Comparison of ENCODE assay signal across 21 cellular contexts in genomic region chr10:95653895-95654294, GRCh38. TPM values are rescaled to one million over a fixed set of nuclear protein-coding genes. Genes with fewer than 3 reads are reported as not detected.
DNase-seq lines count a peak whose midpoint lies in the region; ATAC-seq and TF ChIP-seq lines count a peak whose summit lies in the region.
"Had no signal": no experiment of that assay in that cellular context is flagged by ENCODE, and none has a peak within 500 bp of the region (broad histone marks: within the 10 kb centered on the region; RNA-seq: fewer than 3 reads in every experiment).

No MANE protein-coding gene starts in this region.

- no peak for DNase-seq in HFFc6
- DNase-seq in activated B cell treated with CpG ODN at 0.5 μM for 24 hours: no peak
- no peak for DNase-seq in hepatocyte (ENCODE audit: low spot score)
- DNase-seq in NCI-H2171 (lab: John Stamatoyannopoulos, UW): no peak
- DNase-seq in stimulated activated CD4-positive, alpha-beta T cell treated with anti-CD3 and anti-CD28 coated beads, Interleukin-4, amount 100 ng/mL, for 1 hour: no peak
- no peak for DNase-seq in coronary artery (ENCODE audit: low spot score)
- no peak for DNase-seq in activated CD8-positive, alpha-beta memory T cell treated with anti-CD3 and anti-CD28 coated beads, Interleukin-2, amount 50 U/mL, for 4 hours
- DNase-seq: CD4-positive, alpha-beta memory T cell; GOT3; Kasumi-1; MM.1S; NCI-H1048; NCI-H1417 treated with DMSO at 0.1 percent for 48 hours; NCI-H187; NCI-H2107; NCI-H2227 treated with DMSO at 0.1 percent for 48 hours; NCI-H510A; PC-9; SHP77 treated with DMSO at 0.1 percent for 48 hours had no signal

- POLR2A ChIA-PET in activated B cell treated with CpG ODN at 0.5 μM for 24 hours (lab: Charles Lee): interaction anchor here (0.6 kb wide), 1 partner anchor 617 kb away, joined by 3 read pairs; no protein-coding TSS in a partner anchor

- peaks cover 73% of the 10 kb centered on the region for H3K79me2 ChIP-seq in hepatocyte

- H3K9me3 ChIP-seq in hepatocyte (ENCODE audit: low read depth): peaks cover 7% of the 10 kb centered on the region

- no peaks in the 10 kb centered on the region for H3K9me2 ChIP-seq in hepatocyte (replicated peaks; ENCODE audit: insufficient read depth)

- H3K27ac ChIP-seq in hepatocyte (no peak overlapping the region), coronary artery (no peak overlapping the region)
- H3K27ac ChIP-seq: PC-9, RWPE1 had no signal

- H3K4me3 Mint-ChIP-seq in HFFc6: no peak overlapping the region
- H3K4me3 Mint-ChIP-seq in activated B cell treated with CpG ODN at 0.5 μM for 24 hours: no peak overlapping the region

- no peaks in the 10 kb centered on the region for H3K27me3 ChIP-seq in hepatocyte

- H4K20me1 ChIP-seq in hepatocyte (ENCODE audit: insufficient read depth, poor library complexity, severe bottlenecking): peaks cover 7% of the 10 kb centered on the region

- no peaks in the 10 kb centered on the region for H3K36me3 ChIP-seq in hepatocyte (replicated peaks; ENCODE audit: insufficient read depth, low read depth)

- CTCF ChIA-PET in activated B cell treated with CpG ODN at 0.5 μM for 24 hours (lab: Charles Lee): interaction anchor here (1.0 kb wide), 1 partner anchor 40 kb away, joined by 3 read pairs; the partner anchor contains the start of gene TCTN3

- WGBS in hepatocyte (ENCODE audit: low lambda C conversion rate, missing lambda C conversion rate): 95% methylated on average over 5 of the region's 5 CpGs

- H3K4me1 ChIP-seq in hepatocyte (ENCODE audit: insufficient read depth): no peaks in the 10 kb centered on the region

- peaks cover 7% of the 10 kb centered on the region for H3K9me3 Mint-ChIP-seq in HFFc6
- H3K9me3 Mint-ChIP-seq in activated B cell treated with CpG ODN at 0.5 μM for 24 hours: peaks cover 3% of the 10 kb centered on the region

- H3K27me3 Mint-ChIP-seq in HFFc6 (ENCODE audit: insufficient read depth) (peaks cover 4% of the 10 kb centered on the region; the same call in 1 of the 2 replicates), activated B cell treated with CpG ODN at 0.5 μM for 24 hours (no peaks in the 10 kb centered on the region)
- H3K27me3 Mint-ChIP-seq: CD4-positive, alpha-beta memory T cell had no signal

- no peak overlapping the region for H2AFZ ChIP-seq in hepatocyte
- H2AFZ ChIP-seq: PC-9 had no signal

- H3K4me2 ChIP-seq in hepatocyte: peak overlapping the region; percentile 77
- H3K4me2 ChIP-seq: PC-9 had no signal

- H3K27ac Mint-ChIP-seq in HFFc6 (peak overlapping the region; percentile 24; the same call in 1 of the 2 replicates), activated B cell treated with CpG ODN at 0.5 μM for 24 hours (peak overlapping the region; percentile 31)

- ATAC-seq in activated B cell treated with CpG ODN at 0.5 μM for 24 hours (ENCODE audit: low read depth): no peak
- ATAC-seq: HCT116 had no signal

- intact Hi-C loops in activated B cell treated with CpG ODN at 0.5 μM for 24 hours (cut with micrococcal nuclease): loop anchor here (10.0 kb wide), 1 partner anchor 391 kb away; the partner anchor contains the start of gene CCNJ

- H3K4me1 Mint-ChIP-seq in HFFc6 (ENCODE audit: low read depth): peaks cover 34% of the 10 kb centered on the region
- peaks cover 33% of the 10 kb centered on the region for H3K4me1 Mint-ChIP-seq in activated B cell treated with CpG ODN at 0.5 μM for 24 hours

- H3K36me3 Mint-ChIP-seq in HFFc6 (ENCODE audit: low read depth): peaks cover 41% of the 10 kb centered on the region
- peaks cover 44% of the 10 kb centered on the region for H3K36me3 Mint-ChIP-seq in activated B cell treated with CpG ODN at 0.5 μM for 24 hours (ENCODE audit: low read depth)

- no peak overlapping the region for H3K4me3 ChIP-seq in hepatocyte
- no peak overlapping the region for H3K4me3 ChIP-seq in coronary artery
- H3K4me3 ChIP-seq: PC-9 had no signal

- TF ChIP-seq CTCF in HFFc6 (IDR thresholded peaks at IDR 0.05) (no peak), activated B cell treated with CpG ODN at 0.5 μM for 24 hours (IDR thresholded peaks at IDR 0.05) (no peak), hepatocyte (IDR thresholded peaks at IDR 0.05; ENCODE audit: poor library complexity) (no peak), coronary artery (IDR thresholded peaks at IDR 0.05) (no peak)

RNA-seq across cellular contexts. Expression of gene ALDH18A1, which starts 2.6 kb away (rescaled TPM):
- total RNA-seq in HFFc6 (2021; fragmentation: NEBNext Ultra II Directional; extraction: Animal tissue kit (Norgen Biotek cat#: 25700)): 100 to 1,000 TPM; 121 to 145 (median 133) TPM
- total RNA-seq in activated B cell treated with CpG ODN at 0.5 μM for 24 hours (45.9 and 53.0 TPM in 2 replicates), hepatocyte (136 and 168 TPM in 2 replicates)
- 105 and 106 TPM in 2 replicates for polyA plus RNA-seq in hepatocyte

RNA-seq across cellular contexts. Expression of gene TCTN3, which starts 39.8 kb away (rescaled TPM):
- 10 to 100 TPM; 52.9 to 70.9 (median 61.6) TPM for total RNA-seq in HFFc6 (2021; fragmentation: NEBNext Ultra II Directional; extraction: Animal tissue kit (Norgen Biotek cat#: 25700))
- total RNA-seq in activated B cell treated with CpG ODN at 0.5 μM for 24 hours (44.5 and 47.5 TPM in 2 replicates), hepatocyte (46.2 and 46.4 TPM in 2 replicates)
- 52.8 and 55.6 TPM in 2 replicates for polyA plus RNA-seq in hepatocyte
